In genomic region chr6:90406142-90406794, GRCh38 we compare ENCODE assay signal across 10 cellular contexts.
DNase-seq lines count a peak whose midpoint lies in the region; ATAC-seq and TF ChIP-seq lines count a peak whose summit lies in the region.
"Had no signal": no experiment of that assay in that cellular context is flagged by ENCODE, and none has a peak within 500 bp of the region (broad histone marks: within the 10 kb centered on the region; RNA-seq: fewer than 3 reads in every experiment).

No MANE protein-coding gene starts in this region.

- no peak overlapping the region for H3K4me3 ChIP-seq in LNCaP clone FGC (ENCODE audit: low read depth, low read length)

- no peak for TF ChIP-seq CTCF in LNCaP clone FGC (IDR thresholded peaks at IDR 0.05; ENCODE audit: control insufficient read depth, extremely low read depth, insufficient read depth)

- peak; percentile 78 for DNase-seq in EL
- peak; percentile 66 for DNase-seq in LNCaP clone FGC (ENCODE audit: low read depth)
- DNase-seq in amniotic epithelial cell (ENCODE audit: low read depth) = peak; percentile 87
- DNase-seq in non-pigmented ciliary epithelial cell (ENCODE audit: low read depth) = peak; percentile 66
- no peak for DNase-seq in GOT3 (lab: John Stamatoyannopoulos, UW)
- DNase-seq in hypothalamus (lab: John Stamatoyannopoulos, UW) = no peak
- DNase-seq: naive B cell; SIG-M5; stimulated activated CD4-positive, alpha-beta T cell treated with anti-CD3 and anti-CD28 coated beads, Interleukin-2, amount 100 ng/mL, for 48 hours had no signal

- ATAC-seq in GM19328 (IDR thresholded peaks at IDR 0.05; ENCODE audit: unreplicated experiment) = no peak

Comparison
In these comparisons a context has a peak if more than half of its experiments do, and no peak if none do; other contexts are left out.
1. DNase-seq: peak in EL (single experiment), LNCaP clone FGC (single experiment), amniotic epithelial cell (single experiment) and non-pigmented ciliary epithelial cell (single experiment); none in GOT3 (single experiment) and hypothalamus (0 of 51).